19 cellular contexts compared by ENCODE assay signal in the genomic region with DNA sequence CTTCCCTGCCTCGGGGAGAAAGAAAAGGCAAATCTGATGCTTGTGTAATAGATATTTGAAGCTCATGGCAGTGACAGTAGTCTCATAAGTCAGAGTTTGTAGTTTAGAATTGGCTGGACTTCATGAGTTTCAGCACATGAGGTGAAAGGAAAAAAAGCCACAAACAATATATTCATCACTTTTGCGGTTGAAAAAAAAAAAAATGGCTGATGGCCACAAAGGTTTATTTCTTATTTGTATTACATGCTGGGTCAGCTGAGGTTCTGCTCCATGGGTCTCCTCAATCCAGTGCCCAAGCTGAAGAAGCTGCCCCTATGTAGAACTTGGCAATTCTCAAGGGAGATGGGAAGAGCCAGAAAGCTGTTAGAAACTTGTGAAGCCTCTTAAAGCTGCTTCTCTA. TPM values are rescaled to one million over a fixed set of nuclear protein-coding genes. Genes with fewer than 3 reads are reported as not detected.
A peak's percentile ranks its signal among the peaks of the same experiment; 100 is the strongest.
DNase-seq lines count a peak whose midpoint lies in the region; ATAC-seq and TF ChIP-seq lines count a peak whose summit lies in the region.
"Had no signal": no experiment of that assay in that cellular context is flagged by ENCODE, and none has a peak within 500 bp of the region (broad histone marks: within the 10 kb centered on the region; RNA-seq: fewer than 3 reads in every experiment).

No MANE protein-coding gene starts in this region.

- H3K4me3 Mint-ChIP-seq in activated naive CD4-positive, alpha-beta T cell treated with anti-CD3 and anti-CD28 coated beads, Interleukin-2, amount 10 ng/mL, durations not matched to agents 7 days and 5 days, result no peak overlapping the region
- H3K4me3 Mint-ChIP-seq in activated T-helper 2 cell treated with anti-CD3 and anti-CD28 coated beads, Interferon-gamma antibody, Interleukin-2, Interleukin-4, amounts not matched to agents 10 μg/mL and 5 μg/mL and 100 μg/mL, durations not matched to agents 14 hours and 24 hours and 36 hours (ENCODE audit: low read depth), result peak overlapping the region; percentile 42
- H3K4me3 Mint-ChIP-seq in neural crest cell (peak overlapping the region; percentile 76), Calu3 (ENCODE audit: low read depth, unreplicated experiment) (no peak overlapping the region)

- H3K9ac ChIP-seq in IMR-90 (ENCODE audit: low read depth, low read length), result no peak overlapping the region

- dilution Hi-C loops in IMR-90 (cut with HindIII; ENCODE audit: low sequenced_read_pairs, unreplicated experiment), result no loop called here

- H3K27me3 Mint-ChIP-seq in activated naive CD4-positive, alpha-beta T cell treated with anti-CD3 and anti-CD28 coated beads, Interleukin-2, amount 10 ng/mL, durations not matched to agents 7 days and 5 days, result no peaks in the 10 kb centered on the region
- H3K27me3 Mint-ChIP-seq in activated T-helper 2 cell treated with anti-CD3 and anti-CD28 coated beads, Interferon-gamma antibody, Interleukin-2, Interleukin-4, amounts not matched to agents 10 μg/mL and 5 μg/mL and 100 μg/mL, durations not matched to agents 14 hours and 24 hours and 36 hours (ENCODE audit: low read depth), result no peaks in the 10 kb centered on the region
- no peaks in the 10 kb centered on the region for H3K27me3 Mint-ChIP-seq in neural crest cell (ENCODE audit: low read depth)
- no peaks in the 10 kb centered on the region for H3K27me3 Mint-ChIP-seq in Calu3 (ENCODE audit: unreplicated experiment)

- H3K4ac ChIP-seq in IMR-90 (ENCODE audit: low read depth, low read length), result no peak overlapping the region

- peaks cover 6% of the 10 kb centered on the region for H3K36me3 Mint-ChIP-seq in activated naive CD4-positive, alpha-beta T cell treated with anti-CD3 and anti-CD28 coated beads, Interleukin-2, amount 10 ng/mL, durations not matched to agents 7 days and 5 days
- peaks cover 2% of the 10 kb centered on the region for H3K36me3 Mint-ChIP-seq in activated T-helper 2 cell treated with anti-CD3 and anti-CD28 coated beads, Interferon-gamma antibody, Interleukin-2, Interleukin-4, amounts not matched to agents 10 μg/mL and 5 μg/mL and 100 μg/mL, durations not matched to agents 14 hours and 24 hours and 36 hours (ENCODE audit: low read depth)
- H3K36me3 Mint-ChIP-seq in neural crest cell (ENCODE audit: low read depth) (no peaks in the 10 kb centered on the region), Calu3 (ENCODE audit: insufficient read depth, unreplicated experiment) (peaks cover 16% of the 10 kb centered on the region)

- peak overlapping the region; percentile 10; the same call in 1 of the 2 replicates for H2BK20ac ChIP-seq in IMR-90 (ENCODE audit: low read depth, low read length)

- H3K4me1 Mint-ChIP-seq in activated naive CD4-positive, alpha-beta T cell treated with anti-CD3 and anti-CD28 coated beads, Interleukin-2, amount 10 ng/mL, durations not matched to agents 7 days and 5 days, result peaks cover 53% of the 10 kb centered on the region
- peaks cover 28% of the 10 kb centered on the region for H3K4me1 Mint-ChIP-seq in activated T-helper 2 cell treated with anti-CD3 and anti-CD28 coated beads, Interferon-gamma antibody, Interleukin-2, Interleukin-4, amounts not matched to agents 10 μg/mL and 5 μg/mL and 100 μg/mL, durations not matched to agents 14 hours and 24 hours and 36 hours (ENCODE audit: low read depth)
- peaks cover 8% of the 10 kb centered on the region for H3K4me1 Mint-ChIP-seq in neural crest cell
- H3K4me1 Mint-ChIP-seq in Calu3 (ENCODE audit: low read depth, unreplicated experiment), result peaks cover 16% of the 10 kb centered on the region

- ATAC-seq in IMR-90 (ENCODE audit: low read depth) (no peak), right lobe of liver (no peak), HG03439 (IDR thresholded peaks at IDR 0.05; ENCODE audit: unreplicated experiment) (no peak)
- ATAC-seq: A549, sciatic nerve had no signal

- peaks cover 3% of the 10 kb centered on the region; the same call in 1 of the 2 replicates for H4K20me1 ChIP-seq in IMR-90 (ENCODE audit: insufficient read depth, low read length)

- no peak overlapping the region for H3K4me2 ChIP-seq in IMR-90 (ENCODE audit: low read depth, low read length)
- H3K4me2 ChIP-seq: A549 had no signal

- H3K9me3 ChIP-seq in IMR-90 (ENCODE audit: control insufficient read depth, insufficient read depth, low read length), result no peaks in the 10 kb centered on the region
- no peaks in the 10 kb centered on the region for H3K9me3 ChIP-seq in right lobe of liver
- H3K9me3 ChIP-seq: A549 had no signal

- POLR2A ChIA-PET in IMR-90 (lab: Charles Lee; ENCODE audit: unreplicated experiment), result no interaction called here

- no peak overlapping the region for H3K14ac ChIP-seq in IMR-90 (replicated peaks; ENCODE audit: low read depth, low read length)

- H2BK120ac ChIP-seq in IMR-90 (ENCODE audit: low read depth, low read length), result no peak overlapping the region

- no peak overlapping the region for H2AK9ac ChIP-seq in IMR-90 (replicated peaks; ENCODE audit: low read depth, low read length, poor library complexity)

- H2AK5ac ChIP-seq in IMR-90 (ENCODE audit: low read depth, low read length), result no peak overlapping the region

- no peak for DNase-seq in activated naive CD4-positive, alpha-beta T cell treated with anti-CD3 and anti-CD28 coated beads, Interleukin-2, amount 10 ng/mL, durations not matched to agents 7 days and 5 days
- DNase-seq in activated naive CD4-positive, alpha-beta T cell treated with anti-CD3 and anti-CD28 coated beads, Interleukin-2, amount 50 U/mL, for 16 hours, result no peak
- DNase-seq in IMR-90 (no peak), neural crest cell (ENCODE audit: low read depth, low spot score) (no peak), Calu3 (no peak), right lobe of liver (no peak)
- no peak for DNase-seq in activated T-helper 2 cell treated with anti-CD3 and anti-CD28 coated beads, Interferon-gamma antibody, Interleukin-2, Interleukin-4, amounts not matched to agents 10 μg/mL and 5 μg/mL and 100 μg/mL, durations not matched to agents 14 hours and 24 hours and 36 hours (ENCODE audit: low spot score)
- DNase-seq: activated gamma-delta T cell treated with Interleukin-2 at 50 U/mL for 16 hours; cerebellar nuclear complex; foreskin fibroblast; NCI-H187; NCI-H748 treated with DMSO at 0.1 percent for 48 hours; SHP77 treated with DMSO at 0.1 percent for 48 hours; stimulated activated CD8-positive, alpha-beta memory T cell treated with anti-CD3 and anti-CD28 coated beads, Interleukin-4, amount 100 ng/mL, for 48 hours; T-helper 1 cell had no signal

- H3K4me3 ChIP-seq in IMR-90 (ENCODE audit: insufficient read depth, low read depth, low read length), result no peak overlapping the region
- no peak overlapping the region for H3K4me3 ChIP-seq in right lobe of liver
- H3K4me3 ChIP-seq: A549 had no signal

- no peak overlapping the region for H2BK5ac ChIP-seq in IMR-90 (ENCODE audit: low read depth, low read length, poor library complexity, severe bottlenecking)

- no peak for TF ChIP-seq RAD21 in IMR-90 (IDR thresholded peaks at IDR 0.05; ENCODE audit: low read length)

- H2BK15ac ChIP-seq in IMR-90 (ENCODE audit: low read depth, low read length), result no peak overlapping the region

- in situ Hi-C loops in IMR-90 (cut with MboI; ENCODE audit: low sequenced_read_pairs), result no loop called here

- no peak overlapping the region for H3K27ac ChIP-seq in IMR-90 (ENCODE audit: insufficient read depth, low read length)
- no peak overlapping the region for H3K27ac ChIP-seq in right lobe of liver
- H3K27ac ChIP-seq: A549, VCaP had no signal

- no peak overlapping the region for H3K23ac ChIP-seq in IMR-90 (ENCODE audit: low read depth, low read length)

- H3K27me3 ChIP-seq in IMR-90 (ENCODE audit: control insufficient read depth, insufficient read depth, low read length), result no peaks in the 10 kb centered on the region
- H3K27me3 ChIP-seq in right lobe of liver, result no peaks in the 10 kb centered on the region

- TF ChIP-seq CTCF in IMR-90 (conservative IDR thresholded peaks at IDR 0.05; ENCODE audit: low read depth, low read length), result no peak
- TF ChIP-seq CTCF in neural crest cell (conservative IDR thresholded peaks at IDR 0.05), result no peak
- no peak for TF ChIP-seq CTCF in Calu3 (IDR thresholded peaks at IDR 0.05; ENCODE audit: unreplicated experiment)
- TF ChIP-seq CTCF in right lobe of liver (IDR thresholded peaks at IDR 0.05), result no peak

- BruUV-seq in IMR-90 (replicated peaks; lab: Mats Ljungman, UMichigan) (no TSS peak), Calu3 (replicated peaks; lab: Mats Ljungman, UMichigan) (no TSS peak)

- H3K18ac ChIP-seq in IMR-90 (ENCODE audit: low read depth, low read length), result no peak overlapping the region

- TF ChIP-seq POLR2A in IMR-90 (IDR thresholded peaks at IDR 0.05; ENCODE audit: low read depth, low read length) (no peak), right lobe of liver (IDR thresholded peaks at IDR 0.05) (no peak)

- H4K5ac ChIP-seq in IMR-90 (ENCODE audit: low read depth, low read length), result no peak overlapping the region

- intact Hi-C loops in IMR-90 (cut with micrococcal nuclease), result loop anchor here (5.0 kb wide), 1 partner anchor 57 kb away; no protein-coding TSS in a partner anchor
- intact Hi-C loops in activated T-helper 2 cell treated with anti-CD3 and anti-CD28 coated beads, Interferon-gamma antibody, Interleukin-2, Interleukin-4, amounts not matched to agents 10 μg/mL and 5 μg/mL and 100 μg/mL, durations not matched to agents 14 hours and 24 hours and 36 hours (cut with micrococcal nuclease), result loop anchor here (5.0 kb wide), 2 partner anchors 37 to 528 kb away; a partner anchor contains a TSS
- intact Hi-C loops in Calu3 (cut with micrococcal nuclease; ENCODE audit: unreplicated experiment), result loop anchor here (10.0 kb wide), 1 partner anchor 481 kb away; no protein-coding TSS in a partner anchor
- intact Hi-C loops in right lobe of liver (cut with DNase I), result no loop called here

- H3K9me1 ChIP-seq in IMR-90 (ENCODE audit: insufficient read depth, low read length), result peaks cover 4% of the 10 kb centered on the region; the same call in 1 of the 2 replicates

- no peaks in the 10 kb centered on the region for H3K9me3 Mint-ChIP-seq in activated naive CD4-positive, alpha-beta T cell treated with anti-CD3 and anti-CD28 coated beads, Interleukin-2, amount 10 ng/mL, durations not matched to agents 7 days and 5 days
- H3K9me3 Mint-ChIP-seq in activated T-helper 2 cell treated with anti-CD3 and anti-CD28 coated beads, Interferon-gamma antibody, Interleukin-2, Interleukin-4, amounts not matched to agents 10 μg/mL and 5 μg/mL and 100 μg/mL, durations not matched to agents 14 hours and 24 hours and 36 hours, result no peaks in the 10 kb centered on the region
- no peaks in the 10 kb centered on the region for H3K9me3 Mint-ChIP-seq in neural crest cell
- H3K9me3 Mint-ChIP-seq in Calu3 (ENCODE audit: low read depth, unreplicated experiment), result no peaks in the 10 kb centered on the region

- peak overlapping the region; percentile 39 for H3K27ac Mint-ChIP-seq in activated naive CD4-positive, alpha-beta T cell treated with anti-CD3 and anti-CD28 coated beads, Interleukin-2, amount 10 ng/mL, durations not matched to agents 7 days and 5 days
- no peak overlapping the region for H3K27ac Mint-ChIP-seq in activated T-helper 2 cell treated with anti-CD3 and anti-CD28 coated beads, Interferon-gamma antibody, Interleukin-2, Interleukin-4, amounts not matched to agents 10 μg/mL and 5 μg/mL and 100 μg/mL, durations not matched to agents 14 hours and 24 hours and 36 hours
- no peak overlapping the region for H3K27ac Mint-ChIP-seq in neural crest cell (ENCODE audit: unreplicated experiment)
- H3K27ac Mint-ChIP-seq in Calu3 (ENCODE audit: unreplicated experiment), result no peak overlapping the region

- H3K36me3 ChIP-seq in IMR-90 (ENCODE audit: control insufficient read depth, insufficient read depth, low read length), result no peaks in the 10 kb centered on the region
- H3K36me3 ChIP-seq in right lobe of liver, result no peaks in the 10 kb centered on the region

- H2AFZ ChIP-seq in IMR-90 (replicated peaks; ENCODE audit: low read length, poor library complexity), result no peak overlapping the region

- no CpG with 5 or more reads among the region's 2 CpGs for WGBS in IMR-90 (ENCODE audit: extremely low coverage in 2 of 2, insufficient read length in 1 of 2), 2 experiments
- WGBS in right lobe of liver (ENCODE audit: insufficient coverage, low coverage, low lambda C conversion rate, missing lambda C conversion rate), result 64% methylated on average over 2 of the region's 2 CpGs

- H4K8ac ChIP-seq in IMR-90 (ENCODE audit: low read depth in 2 of 2, low read length in 2 of 2), result no peak overlapping the region

- peaks cover 3 to 16% of the 10 kb centered on the region in 2 experiments; a peak in 3 of 4 replicates for H3K79me1 ChIP-seq in IMR-90 (ENCODE audit: low read depth in 1 of 2, low read length in 2 of 2)

- no peak overlapping the region for H4K91ac ChIP-seq in IMR-90 (ENCODE audit: insufficient read depth, low read depth, low read length)

- no peak overlapping the region for H3K56ac ChIP-seq in IMR-90 (ENCODE audit: extremely low read depth, insufficient read depth, low read length)

- CTCF ChIA-PET in activated naive CD4-positive, alpha-beta T cell treated with anti-CD3 and anti-CD28 coated beads, Interleukin-2, amount 10 ng/mL, durations not matched to agents 7 days and 5 days (lab: Charles Lee), result interaction anchor here (1.1 to 2.1 kb wide), 3 partner anchors 8 to 248 kb away, joined by 3 to 8 read pairs (median 5); no protein-coding TSS in a partner anchor
- CTCF ChIA-PET in IMR-90 (lab: Yijun Ruan, JAX), result no interaction called here
- CTCF ChIA-PET in Calu3 (lab: Charles Lee), result interaction anchor here (0.7 kb wide), 2 partner anchors 74 to 626 kb away, joined by 4 read pairs; a partner anchor contains a TSS

- H3K4me1 ChIP-seq in IMR-90 (ENCODE audit: control insufficient read depth, insufficient read depth, low read length), result peaks cover 2% of the 10 kb centered on the region; the same call in 1 of the 2 replicates
- peaks cover 0 to 6% (median 0%) of the 10 kb centered on the region in 4 donors for H3K4me1 ChIP-seq in right lobe of liver

RNA-seq across cellular contexts. Expression of a gene that starts 2.2 kb away (rescaled TPM):
- total RNA-seq in IMR-90 (2012; rRNA removed) (11.7 and 21.7 TPM in 2 replicates), neural crest cell (8.4 and 9.8 TPM in 2 replicates), Calu3 (2022) (10.5 and 12.1 TPM in 2 replicates), right lobe of liver (10 to 100 TPM in 3 of 6 experiments, 1 to 10 TPM in 3; 5.5 to 19.6 (median 10.8) TPM)
- polyA plus RNA-seq in IMR-90 (2012; rRNA removed), result 14.1 and 14.3 TPM in 2 replicates
- 6.1 and 7.0 TPM in 2 replicates for polyA plus RNA-seq in IMR-90 (2012; cell fraction: cytosol; rRNA removed)
- polyA plus RNA-seq in IMR-90 (2012; cell fraction: nucleus; rRNA removed; ENCODE audit: low replicate concordance), result 6.0 and 10.6 TPM in 2 replicates
- total RNA-seq in activated T-helper 2 cell treated with anti-CD3 and anti-CD28 coated beads, Interferon-gamma antibody, Interleukin-2, Interleukin-4, amounts not matched to agents 10 μg/mL and 5 μg/mL and 100 μg/mL, durations not matched to agents 14 hours and 24 hours and 36 hours, result 8.9 and 10.6 TPM in 2 replicates

Comparison
In these comparisons a context has a peak if more than half of its experiments do, and no peak if none do; other contexts are left out.
1. H3K4me3 Mint-ChIP-seq: peak in activated T-helper 2 cell treated with anti-CD3 and anti-CD28 coated beads, Interferon-gamma antibody, Interleukin-2, Interleukin-4, amounts not matched to agents 10 μg/mL and 5 μg/mL and 100 μg/mL, durations not matched to agents 14 hours and 24 hours and 36 hours (single experiment) and neural crest cell (single experiment); none in activated naive CD4-positive, alpha-beta T cell treated with anti-CD3 and anti-CD28 coated beads, Interleukin-2, amount 10 ng/mL, durations not matched to agents 7 days and 5 days (single experiment) and Calu3 (single experiment).
2. intact Hi-C loops: an anchor here in IMR-90 (5.0 kb wide), activated T-helper 2 cell treated with anti-CD3 and anti-CD28 coated beads, Interferon-gamma antibody, Interleukin-2, Interleukin-4, amounts not matched to agents 10 μg/mL and 5 μg/mL and 100 μg/mL, durations not matched to agents 14 hours and 24 hours and 36 hours (5.0 kb wide) and Calu3 (10.0 kb wide); none called in right lobe of liver.